In genomic region chr15:42584031-42584765, GRCh38 we compare ENCODE assay signal across 12 cellular contexts. TPM values are rescaled to one million over a fixed set of nuclear protein-coding genes. Genes with fewer than 3 reads are reported as not detected.
DNase-seq lines count a peak whose midpoint lies in the region; ATAC-seq, FAIRE-seq and TF ChIP-seq lines count a peak whose summit lies in the region.
"Had no signal": no experiment of that assay in that cellular context is flagged by ENCODE, and none has a peak within 500 bp of the region (broad histone marks: within the 10 kb centered on the region; RNA-seq: fewer than 3 reads in every experiment).

No MANE protein-coding gene starts in this region.

- peaks cover 29% of the 10 kb centered on the region for H3K4me1 Mint-ChIP-seq in astrocyte (ENCODE audit: low read depth, unreplicated experiment)

- WGBS in IMR-90 (ENCODE audit: extremely low coverage in 2 of 2, insufficient read length in 1 of 2), 2 experiments, result no CpG with 5 or more reads among the region's 4 CpGs

- H3K9me3 Mint-ChIP-seq in astrocyte (ENCODE audit: unreplicated experiment), result no peaks in the 10 kb centered on the region
- H3K9me3 Mint-ChIP-seq: activated T-cell treated with anti-CD3 and anti-CD28 coated beads, Interleukin-2, amount 50 U/mL, for 72 hours; central memory CD8-positive, alpha-beta T cell had no signal

- H4K91ac ChIP-seq in IMR-90 (ENCODE audit: insufficient read depth, low read depth, low read length), result no peak overlapping the region

- 0 out of 2 replicates have a peak overlapping the region, but pooled peaks have one; percentile 28 for H3K9ac ChIP-seq in IMR-90 (ENCODE audit: low read depth, low read length)
- H3K9ac ChIP-seq in astrocyte (ENCODE audit: low read length), result peak overlapping the region; percentile 24

- H2AK9ac ChIP-seq in IMR-90 (replicated peaks; ENCODE audit: low read depth, low read length, poor library complexity), result no peak overlapping the region

- H3K4me2 ChIP-seq in IMR-90 (ENCODE audit: low read depth, low read length), result no peak overlapping the region
- H3K4me2 ChIP-seq in astrocyte (ENCODE audit: low read length), result peak overlapping the region; percentile 55

- peaks cover 3% of the 10 kb centered on the region; the same call in 1 of the 2 replicates for H3K36me3 ChIP-seq in IMR-90 (ENCODE audit: control insufficient read depth, insufficient read depth, low read length)
- H3K36me3 ChIP-seq in astrocyte (ENCODE audit: insufficient read depth, low read length), result no peaks in the 10 kb centered on the region
- no peaks in the 10 kb centered on the region for H3K36me3 ChIP-seq in thoracic aorta
- H3K36me3 ChIP-seq: upper lobe of right lung had no signal

- peak overlapping the region; percentile 23 for H3K4me3 Mint-ChIP-seq in astrocyte (ENCODE audit: unreplicated experiment)
- H3K4me3 Mint-ChIP-seq: activated T-cell treated with anti-CD3 and anti-CD28 coated beads, Interleukin-2, amount 50 U/mL, for 72 hours; central memory CD8-positive, alpha-beta T cell had no signal

- dilution Hi-C loops in IMR-90 (cut with HindIII; ENCODE audit: low sequenced_read_pairs, unreplicated experiment), result no loop called here

- peaks cover 4% of the 10 kb centered on the region; the same call in 1 of the 2 replicates for H4K20me1 ChIP-seq in IMR-90 (ENCODE audit: insufficient read depth, low read length)
- peaks cover 32% of the 10 kb centered on the region for H4K20me1 ChIP-seq in astrocyte (ENCODE audit: insufficient read depth, low read length)

- H3K4ac ChIP-seq in IMR-90 (ENCODE audit: low read depth, low read length), result no peak overlapping the region

- no peak overlapping the region for H2BK20ac ChIP-seq in IMR-90 (ENCODE audit: low read depth, low read length)

- H2BK120ac ChIP-seq in IMR-90 (ENCODE audit: low read depth, low read length), result no peak overlapping the region

- H2AFZ ChIP-seq in IMR-90 (replicated peaks; ENCODE audit: low read length, poor library complexity), result peak overlapping the region; percentile 64
- H2AFZ ChIP-seq in astrocyte (ENCODE audit: low read depth, low read length), result no peak overlapping the region

- no peak for TF ChIP-seq POLR2A in IMR-90 (IDR thresholded peaks at IDR 0.05; ENCODE audit: low read depth, low read length)

- ATAC-seq in IMR-90 (ENCODE audit: low read depth) (no peak; the same call in 1 of the 2 replicates), thoracic aorta (ENCODE audit: insufficient number of reproducible peaks, low FRiP score, low read depth) (no peak), GM21737 (IDR thresholded peaks at IDR 0.05; ENCODE audit: unreplicated experiment) (no peak), GM19395 (IDR thresholded peaks at IDR 0.05; ENCODE audit: unreplicated experiment) (no peak)
- ATAC-seq: activated T-cell treated with anti-CD3 and anti-CD28 coated beads, Interleukin-2, amount 50 U/mL, for 72 hours; upper lobe of right lung had no signal

- peaks cover 13% of the 10 kb centered on the region for H3K79me2 ChIP-seq in astrocyte (ENCODE audit: insufficient read depth, low read length)

- intact Hi-C loops in IMR-90 (cut with micrococcal nuclease), result no loop called here

- H4K5ac ChIP-seq in IMR-90 (ENCODE audit: low read depth, low read length), result no peak overlapping the region

- H3K27me3 ChIP-seq in IMR-90 (ENCODE audit: control insufficient read depth, insufficient read depth, low read length) (no peaks in the 10 kb centered on the region), astrocyte (ENCODE audit: insufficient read depth, low read length) (no peaks in the 10 kb centered on the region), thoracic aorta (replicated peaks; ENCODE audit: insufficient read depth) (no peaks in the 10 kb centered on the region)
- H3K27me3 ChIP-seq: upper lobe of right lung had no signal

- BruUV-seq in IMR-90 (replicated peaks; lab: Mats Ljungman, UMichigan), result no TSS peak

- H3K4me3 ChIP-seq in IMR-90 (ENCODE audit: insufficient read depth, low read depth, low read length), result no peak overlapping the region
- H3K4me3 ChIP-seq in astrocyte (ENCODE audit: insufficient read depth, low read depth, low read length), result no peak overlapping the region
- H3K4me3 ChIP-seq in thoracic aorta, result peak overlapping the region; percentile 67
- H3K4me3 ChIP-seq: upper lobe of right lung had no signal

- TF ChIP-seq RAD21 in IMR-90 (IDR thresholded peaks at IDR 0.05; ENCODE audit: low read length), result no peak

- H3K27ac Mint-ChIP-seq in astrocyte (ENCODE audit: unreplicated experiment), result peak overlapping the region; percentile 72
- H3K27ac Mint-ChIP-seq: activated T-cell treated with anti-CD3 and anti-CD28 coated beads, Interleukin-2, amount 50 U/mL, for 72 hours had no signal

- no peak overlapping the region; the same call in 1 of the 2 replicates for H3K23ac ChIP-seq in IMR-90 (ENCODE audit: low read depth, low read length)

- no peak overlapping the region for H3K27ac ChIP-seq in IMR-90 (ENCODE audit: insufficient read depth, low read length)
- H3K27ac ChIP-seq in astrocyte (ENCODE audit: low read depth, low read length), result no peak overlapping the region
- H3K27ac ChIP-seq in thoracic aorta, result peak overlapping the region; percentile 82
- H3K27ac ChIP-seq: upper lobe of right lung had no signal

- in situ Hi-C loops in IMR-90 (cut with MboI; ENCODE audit: low sequenced_read_pairs), result no loop called here

- CTCF ChIA-PET in IMR-90 (lab: Yijun Ruan, JAX), result no interaction called here

- H2AK5ac ChIP-seq in IMR-90 (ENCODE audit: low read depth, low read length), result peak overlapping the region; percentile 56; the same call in 1 of the 2 replicates

- no peak overlapping the region for H2BK15ac ChIP-seq in IMR-90 (ENCODE audit: low read depth, low read length)

- H4K8ac ChIP-seq in IMR-90 (ENCODE audit: low read depth in 2 of 2, low read length in 2 of 2), result no peak overlapping the region

- H3K27me3 Mint-ChIP-seq in astrocyte (ENCODE audit: low read depth, unreplicated experiment), result no peaks in the 10 kb centered on the region
- H3K27me3 Mint-ChIP-seq: central memory CD8-positive, alpha-beta T cell had no signal

- 0 out of 2 replicates have a peak overlapping the region, but pooled peaks have one; percentile 2 for H3K14ac ChIP-seq in IMR-90 (replicated peaks; ENCODE audit: low read depth, low read length)

- H3K4me1 ChIP-seq in IMR-90 (ENCODE audit: control insufficient read depth, insufficient read depth, low read length) (peaks cover 9% of the 10 kb centered on the region), astrocyte (ENCODE audit: insufficient read depth, low read length) (peaks cover 17% of the 10 kb centered on the region), thoracic aorta (ENCODE audit: control insufficient read depth in 1 of 2, low read depth in 2 of 2) (peaks cover 27 to 57% of the 10 kb centered on the region in 2 donors)

- TF ChIP-seq CTCF in IMR-90 (conservative IDR thresholded peaks at IDR 0.05; ENCODE audit: low read depth, low read length) (no peak), astrocyte (IDR thresholded peaks at IDR 0.05; ENCODE audit: insufficient read depth, low read depth, low read length) (no peak), thoracic aorta (IDR thresholded peaks at IDR 0.05) (no peak)

- H3K36me3 Mint-ChIP-seq in astrocyte (ENCODE audit: low read depth, unreplicated experiment), result peaks cover 2% of the 10 kb centered on the region

- H3K79me1 ChIP-seq in IMR-90 (ENCODE audit: low read depth in 1 of 2, low read length in 2 of 2), result peaks cover 21 to 67% of the 10 kb centered on the region in 2 experiments; a peak in 3 of 4 replicates

- peaks cover 15% of the 10 kb centered on the region; the same call in 1 of the 2 replicates for H3K9me1 ChIP-seq in IMR-90 (ENCODE audit: insufficient read depth, low read length)

- no peaks in the 10 kb centered on the region for H3K9me3 ChIP-seq in IMR-90 (ENCODE audit: control insufficient read depth, insufficient read depth, low read length)
- no peaks in the 10 kb centered on the region for H3K9me3 ChIP-seq in astrocyte (ENCODE audit: insufficient read depth, low read depth, low read length)
- H3K9me3 ChIP-seq in thoracic aorta, result no peaks in the 10 kb centered on the region
- H3K9me3 ChIP-seq: upper lobe of right lung had no signal

- no peak for FAIRE-seq in astrocyte (lab: Jason Lieb, UNC)

- no peak overlapping the region for H3K18ac ChIP-seq in IMR-90 (ENCODE audit: low read depth, low read length)

- no peak overlapping the region for H3K56ac ChIP-seq in IMR-90 (ENCODE audit: extremely low read depth, insufficient read depth, low read length)

- no peak overlapping the region for H2BK5ac ChIP-seq in IMR-90 (ENCODE audit: low read depth, low read length, poor library complexity, severe bottlenecking)

- peak; percentile 49 for DNase-seq in IMR-90
- peak; percentile 47 for DNase-seq in astrocyte (ENCODE audit: low read depth)
- peak; percentile 38 for DNase-seq in kidney tubule cell (ENCODE audit: low spot score)
- DNase-seq in thoracic aorta (ENCODE audit: low spot score), result no peak
- no peak for DNase-seq in ureter (ENCODE audit: low spot score)
- DNase-seq: activated T-cell treated with anti-CD3 and anti-CD28 coated beads, Interleukin-2, amount 50 U/mL, for 72 hours; NCI-H1092; stimulated activated CD4-positive, alpha-beta T cell treated with anti-CD3 and anti-CD28 coated beads, Interleukin-4, amount 100 ng/mL, for 24 hours; upper lobe of right lung had no signal

- POLR2A ChIA-PET in IMR-90 (lab: Charles Lee; ENCODE audit: unreplicated experiment), result no interaction called here

RNA-seq across cellular contexts. Expression of gene STARD9, which starts 8.8 kb away (rescaled TPM):
- total RNA-seq in IMR-90 (2012; rRNA removed) (3.1 and 3.2 TPM in 2 replicates), astrocyte (6.4 and 7.1 TPM in 2 replicates), thoracic aorta (10 to 100 TPM; 59.8 to 67.8 TPM), ureter (18.0 TPM)
- 2.0 and 2.2 TPM in 2 replicates for polyA plus RNA-seq in IMR-90 (2012; rRNA removed)
- polyA plus RNA-seq in IMR-90 (2012; cell fraction: cytosol; rRNA removed), result 0.67 and 0.73 TPM in 2 replicates
- polyA plus RNA-seq in IMR-90 (2012; cell fraction: nucleus; rRNA removed; ENCODE audit: low replicate concordance), result 8.0 and 8.2 TPM in 2 replicates

RNA-seq across cellular contexts. Expression of gene HAUS2, which starts 35.6 kb away (rescaled TPM):
- total RNA-seq in IMR-90 (2012; rRNA removed) (22.4 and 29.2 TPM in 2 replicates), astrocyte (21.7 and 24.4 TPM in 2 replicates), thoracic aorta (10 to 100 TPM; 34.8 to 49.3 TPM), ureter (22.6 TPM)
- 12.3 and 18.4 TPM in 2 replicates for polyA plus RNA-seq in IMR-90 (2012; rRNA removed)
- 5.7 and 7.8 TPM in 2 replicates for polyA plus RNA-seq in IMR-90 (2012; cell fraction: cytosol; rRNA removed)
- polyA plus RNA-seq in IMR-90 (2012; cell fraction: nucleus; rRNA removed; ENCODE audit: low replicate concordance), result 3.1 and 6.2 TPM in 2 replicates

RNA-seq across cellular contexts. Expression of gene LRRC57, which starts 35.6 kb away (rescaled TPM):
- total RNA-seq in IMR-90 (2012; rRNA removed) (9.5 and 10.0 TPM in 2 replicates), astrocyte (27.6 and 28.8 TPM in 2 replicates), thoracic aorta (10 to 100 TPM; 13.9 to 15.3 TPM), ureter (23.5 TPM)
- polyA plus RNA-seq in IMR-90 (2012; rRNA removed), result 7.4 and 11.3 TPM in 2 replicates
- polyA plus RNA-seq in IMR-90 (2012; cell fraction: cytosol; rRNA removed), result 3.2 and 4.7 TPM in 2 replicates
- 2.2 and 7.1 TPM in 2 replicates for polyA plus RNA-seq in IMR-90 (2012; cell fraction: nucleus; rRNA removed; ENCODE audit: low replicate concordance)

Comparison
In these comparisons a context has a peak if more than half of its experiments do, and no peak if none do; other contexts are left out.
1. DNase-seq: peak in IMR-90 (single experiment), astrocyte (single experiment) and kidney tubule cell (single experiment); none in thoracic aorta (single experiment) and ureter (single experiment).
2. H3K27ac ChIP-seq: peak in thoracic aorta (2 of 2); none in IMR-90 (single experiment) and astrocyte (single experiment).